In genomic region chr10:23585666-23586065, GRCh38 we compare ENCODE assay signal across 7 cellular contexts.
"Had no signal": no experiment of that assay in that cellular context is flagged by ENCODE, and none has a peak within 500 bp of the region (broad histone marks: within the 10 kb centered on the region; RNA-seq: fewer than 3 reads in every experiment).

No MANE protein-coding gene starts in this region.

- H3K4me3 ChIP-seq: GM23338 had no signal

- H3K4me1 Mint-ChIP-seq: GM23338, H9 had no signal

- ATAC-seq: GM23338 had no signal

- FAIRE-seq: H1, H54, HTR-8/SVneo had no signal

- H3K4me2 ChIP-seq: GM23338 had no signal

- DNase-seq: H9, HCEC 1CT, IMR-90 had no signal

- H3K27ac Mint-ChIP-seq: GM23338, H9 had no signal

- H2AFZ ChIP-seq: GM23338 had no signal

- H3K4me3 Mint-ChIP-seq: GM23338, H9 had no signal
